In genomic region chr19:3580156-3580955, GRCh38 we compare ENCODE assay signal across 10 cellular contexts. TPM values are rescaled to one million over a fixed set of nuclear protein-coding genes. Genes with fewer than 3 reads are reported as not detected.
A peak's percentile ranks its signal among the peaks of the same experiment; 100 is the strongest.
DNase-seq lines count a peak whose midpoint lies in the region; ATAC-seq lines count a peak whose summit lies in the region.
"Had no signal": no experiment of that assay in that cellular context is flagged by ENCODE, and none has a peak within 500 bp of the region (broad histone marks: within the 10 kb centered on the region; RNA-seq: fewer than 3 reads in every experiment).

No MANE protein-coding gene starts in this region.

- no peak overlapping the region for H3K4me3 Mint-ChIP-seq in activated CD4-positive, alpha-beta T cell treated with anti-CD3 and anti-CD28 coated beads for 36 hours
- H3K4me3 Mint-ChIP-seq in activated T-cell treated with anti-CD3 and anti-CD28 coated beads, Interleukin-2, amount 50 U/mL, for 24 hours: no peak overlapping the region

- H3K9me3 Mint-ChIP-seq in activated CD4-positive, alpha-beta T cell treated with anti-CD3 and anti-CD28 coated beads for 36 hours (ENCODE audit: low read depth): no peaks in the 10 kb centered on the region
- H3K9me3 Mint-ChIP-seq in activated T-cell treated with anti-CD3 and anti-CD28 coated beads, Interleukin-2, amount 50 U/mL, for 24 hours: no peaks in the 10 kb centered on the region

- CTCF ChIA-PET in activated CD4-positive, alpha-beta T cell treated with anti-CD3 and anti-CD28 coated beads for 36 hours (lab: Charles Lee): no interaction called here

- no peaks in the 10 kb centered on the region for H3K4me1 Mint-ChIP-seq in activated CD4-positive, alpha-beta T cell treated with anti-CD3 and anti-CD28 coated beads for 36 hours
- H3K4me1 Mint-ChIP-seq in activated T-cell treated with anti-CD3 and anti-CD28 coated beads, Interleukin-2, amount 50 U/mL, for 24 hours (ENCODE audit: low read depth): no peaks in the 10 kb centered on the region

- no peak overlapping the region for H3K27ac Mint-ChIP-seq in activated CD4-positive, alpha-beta T cell treated with anti-CD3 and anti-CD28 coated beads for 36 hours
- H3K27ac Mint-ChIP-seq in activated T-cell treated with anti-CD3 and anti-CD28 coated beads, Interleukin-2, amount 50 U/mL, for 24 hours: no peak overlapping the region

- POLR2A ChIA-PET in activated CD4-positive, alpha-beta T cell treated with anti-CD3 and anti-CD28 coated beads for 36 hours (lab: Charles Lee): interaction anchor here (1.1 kb wide), 1 partner anchor 12 kb away, joined by 3 read pairs; no protein-coding TSS in a partner anchor

- DNase-seq in A172 (ENCODE audit: low spot score) (peak; percentile 96), LHCN-M2 (ENCODE audit: low read depth) (peak; percentile 93), dermis blood vessel endothelial cell (peak; percentile 76), myocyte (ENCODE audit: low read depth) (peak; percentile 89), NOMO-1 treated with dmso at 0.1 percent for 144 hours (lab: John Stamatoyannopoulos, UW; ENCODE audit: unreplicated experiment) (no peak)
- DNase-seq in effector CD8-positive, alpha-beta T cell (lab: John Stamatoyannopoulos, UW): no peak
- DNase-seq in activated CD4-positive, alpha-beta T cell treated with anti-CD3 and anti-CD28 coated beads for 36 hours: no peak
- no peak for DNase-seq in activated T-cell treated with anti-CD3 and anti-CD28 coated beads, Interleukin-2, amount 50 U/mL, for 24 hours
- DNase-seq: activated CD4-positive, alpha-beta T cell treated with anti-CD3 and anti-CD28 coated beads for 1 hour had no signal

- intact Hi-C loops in activated CD4-positive, alpha-beta T cell treated with anti-CD3 and anti-CD28 coated beads for 36 hours (cut with DNase I, micrococcal nuclease): no loop called here

- ATAC-seq in activated CD4-positive, alpha-beta T cell treated with anti-CD3 and anti-CD28 coated beads for 36 hours: no peak

- no peaks in the 10 kb centered on the region for H3K27me3 Mint-ChIP-seq in activated CD4-positive, alpha-beta T cell treated with anti-CD3 and anti-CD28 coated beads for 36 hours
- H3K27me3 Mint-ChIP-seq in activated T-cell treated with anti-CD3 and anti-CD28 coated beads, Interleukin-2, amount 50 U/mL, for 24 hours: no peaks in the 10 kb centered on the region

- peaks cover 2% of the 10 kb centered on the region for H3K36me3 Mint-ChIP-seq in activated CD4-positive, alpha-beta T cell treated with anti-CD3 and anti-CD28 coated beads for 36 hours (ENCODE audit: low read depth)
- peaks cover 18% of the 10 kb centered on the region for H3K36me3 Mint-ChIP-seq in activated T-cell treated with anti-CD3 and anti-CD28 coated beads, Interleukin-2, amount 50 U/mL, for 24 hours (ENCODE audit: low read depth)

RNA-seq across cellular contexts. Expression of gene GIPC3, which starts 4.9 kb away (rescaled TPM):
- 0.07 TPM in 1 of 2 replicates, not detected in the other for total RNA-seq in A172 (2014; rRNA removed; shearing (Covaris generic))
- total RNA-seq in LHCN-M2 (2014; rRNA removed) (0.06 and 0.17 TPM in 2 replicates), dermis blood vessel endothelial cell (1.1 and 1.2 TPM in 2 replicates), myocyte (0.19 and 0.31 TPM in 2 replicates)
- polyA plus RNA-seq in LHCN-M2 (2012): 0.23 TPM
- 0.08 TPM for polyA plus RNA-seq in myocyte (2012)
- total RNA-seq in activated CD4-positive, alpha-beta T cell treated with anti-CD3 and anti-CD28 coated beads for 36 hours: under 1 TPM; 0.48 to 0.51 TPM
- polyA plus RNA-seq: keratinocyte had no signal

RNA-seq across cellular contexts. Expression of gene HMG20B, which starts 7.6 kb away (rescaled TPM):
- total RNA-seq in A172 (2014; rRNA removed; shearing (Covaris generic)): 224 and 260 TPM in 2 replicates
- total RNA-seq in LHCN-M2 (2014; rRNA removed): 127 and 135 TPM in 2 replicates
- 84.5 TPM for polyA plus RNA-seq in LHCN-M2 (2012)
- total RNA-seq in dermis blood vessel endothelial cell: 75.0 and 94.7 TPM in 2 replicates
- 99.9 and 102 TPM in 2 replicates for total RNA-seq in myocyte
- 73.9 TPM for polyA plus RNA-seq in myocyte (2012)
- total RNA-seq in activated CD4-positive, alpha-beta T cell treated with anti-CD3 and anti-CD28 coated beads for 36 hours: 10 to 100 TPM; 59.5 to 62.5 TPM

RNA-seq across cellular contexts. Expression of gene MFSD12, which starts 23.0 kb away (rescaled TPM):
- 152 and 169 TPM in 2 replicates for total RNA-seq in A172 (2014; rRNA removed; shearing (Covaris generic))
- total RNA-seq in LHCN-M2 (2014; rRNA removed): 115 and 145 TPM in 2 replicates
- 60.6 TPM for polyA plus RNA-seq in LHCN-M2 (2012)
- 90.3 and 121 TPM in 2 replicates for total RNA-seq in dermis blood vessel endothelial cell
- 107 and 146 TPM in 2 replicates for total RNA-seq in myocyte
- 109 TPM for polyA plus RNA-seq in myocyte (2012)
- total RNA-seq in activated CD4-positive, alpha-beta T cell treated with anti-CD3 and anti-CD28 coated beads for 36 hours: 10 to 100 TPM; 44.7 to 46.7 TPM

RNA-seq across cellular contexts. Expression of gene TBXA2R, which starts 26.3 kb away (rescaled TPM):
- total RNA-seq in A172 (2014; rRNA removed; shearing (Covaris generic)): 3.4 and 7.4 TPM in 2 replicates
- total RNA-seq in LHCN-M2 (2014; rRNA removed) (0.57 and 0.64 TPM in 2 replicates), dermis blood vessel endothelial cell (1.3 and 1.7 TPM in 2 replicates), myocyte (0.16 and 0.26 TPM in 2 replicates)
- polyA plus RNA-seq in LHCN-M2 (2012): 1.7 TPM
- polyA plus RNA-seq in myocyte (2012): 0.21 TPM
- under 1 TPM; 0.64 to 0.72 TPM for total RNA-seq in activated CD4-positive, alpha-beta T cell treated with anti-CD3 and anti-CD28 coated beads for 36 hours
- polyA plus RNA-seq: keratinocyte had no signal

RNA-seq across cellular contexts. Expression of gene TEKTIP1, which starts 41.4 kb away (rescaled TPM):
- not detected in 2 replicates for total RNA-seq in A172 (2014; rRNA removed; shearing (Covaris generic))
- total RNA-seq in LHCN-M2 (2014; rRNA removed) (not detected in 2 replicates), dermis blood vessel endothelial cell (not detected in 2 replicates), myocyte (not detected in 2 replicates)
- 1.1 TPM for polyA plus RNA-seq in LHCN-M2 (2012)
- 3.7 TPM for polyA plus RNA-seq in myocyte (2012)
- 1 to 10 TPM; 1.4 to 2.5 TPM for total RNA-seq in activated CD4-positive, alpha-beta T cell treated with anti-CD3 and anti-CD28 coated beads for 36 hours
- polyA plus RNA-seq: keratinocyte had no signal

Comparison
In these comparisons a context has a peak if more than half of its experiments do, and no peak if none do; other contexts are left out.
1. DNase-seq: peak in A172 (single experiment), LHCN-M2 (single experiment), dermis blood vessel endothelial cell (single experiment) and myocyte (single experiment); none in NOMO-1 treated with dmso at 0.1 percent for 144 hours (single experiment), effector CD8-positive, alpha-beta T cell (single experiment), activated CD4-positive, alpha-beta T cell treated with anti-CD3 and anti-CD28 coated beads for 36 hours (single experiment) and activated T-cell treated with anti-CD3 and anti-CD28 coated beads, Interleukin-2, amount 50 U/mL, for 24 hours (single experiment).